20 cellular contexts compared by ENCODE assay signal in genomic region chr20:18430172-18430826, GRCh38.
"Had no signal": no experiment of that assay in that cellular context is flagged by ENCODE, and none has a peak within 500 bp of the region (broad histone marks: within the 10 kb centered on the region; RNA-seq: fewer than 3 reads in every experiment).

No MANE protein-coding gene starts in this region.

- H3K4me1 ChIP-seq: vagina had no signal

- H3K27me3 ChIP-seq: right atrium auricular region, sigmoid colon, suprapubic skin, tibial artery, upper lobe of right lung, vagina had no signal

- H3K9me3 ChIP-seq: right atrium auricular region, sigmoid colon, suprapubic skin, tibial artery, upper lobe of right lung, vagina had no signal

- FAIRE-seq: endothelial cell of umbilical vein had no signal

- DNase-seq: effector CD4-positive, alpha-beta T cell; endodermal cell; erythroblast; foreskin melanocyte; head of caudate nucleus; hippocampal formation; mammary epithelial cell; natural killer cell; posterior cingulate gyrus; sigmoid colon; stimulated activated CD4-positive, alpha-beta T cell treated with anti-CD3 and anti-CD28 coated beads, Interleukin-12 subunit alpha, Interleukin-12 subunit beta, amount 100 ng/mL, for 4 hours; stimulated activated naive CD8-positive, alpha-beta T cell treated with anti-CD3 and anti-CD28 coated beads, Interleukin-15, Interleukin-2, amounts not matched to agents 100 U/mL and 50 U/mL, for 24 hours; tibial artery; upper lobe of right lung had no signal

- H3K36me3 ChIP-seq: right atrium auricular region, suprapubic skin, upper lobe of right lung, vagina had no signal

- ATAC-seq: natural killer cell; stimulated activated naive CD8-positive, alpha-beta T cell treated with anti-CD3 and anti-CD28 coated beads, Interleukin-15, Interleukin-2, amounts not matched to agents 100 U/mL and 50 U/mL, for 24 hours; upper lobe of right lung had no signal

- H3K4me3 ChIP-seq: coronary artery, right atrium auricular region, sigmoid colon, skin epidermis, suprapubic skin, tibial artery, upper lobe of right lung, vagina had no signal

- H3K27ac ChIP-seq: coronary artery, right atrium auricular region, sigmoid colon, skin epidermis, suprapubic skin, tibial artery, upper lobe of right lung, vagina had no signal
